In genomic region chr9:92133949-92134604, GRCh38 we compare ENCODE assay signal across 8 cellular contexts. TPM values are rescaled to one million over a fixed set of nuclear protein-coding genes. Genes with fewer than 3 reads are reported as not detected.
DNase-seq lines count a peak whose midpoint lies in the region; ATAC-seq and TF ChIP-seq lines count a peak whose summit lies in the region.

No MANE protein-coding gene starts in this region.

- H3K36me3 Mint-ChIP-seq in naive thymus-derived CD4-positive, alpha-beta T cell: no peaks in the 10 kb centered on the region
- no peaks in the 10 kb centered on the region for H3K36me3 Mint-ChIP-seq in stimulated activated memory B cell treated with anti-CD40 and anti-IgM and Interleukin-4, amounts not matched to agents 10 μg/mL and 1 μg/mL and 100 μg/mL, for 72 hours

- peak; percentile 65 for ATAC-seq in GM19351 (IDR thresholded peaks at IDR 0.05; ENCODE audit: unreplicated experiment)
- peak; percentile 85 for ATAC-seq in naive thymus-derived CD4-positive, alpha-beta T cell
- ATAC-seq in stimulated activated memory B cell treated with anti-CD40 and anti-IgM and Interleukin-4, amounts not matched to agents 10 μg/mL and 1 μg/mL and 100 μg/mL, for 72 hours: peak; percentile 72

- H2AFZ ChIP-seq in PC-9: 0 out of 2 replicates have a peak overlapping the region, but pooled peaks have one; percentile 57

- POLR2A ChIA-PET in PC-9 (lab: Charles Lee; ENCODE audit: unreplicated experiment): no interaction called here
- POLR2A ChIA-PET in naive thymus-derived CD4-positive, alpha-beta T cell (lab: Charles Lee): interaction anchor here (0.6 kb wide), 1 partner anchor 640 kb away, joined by 3 read pairs; no protein-coding TSS in a partner anchor

- H3K27me3 Mint-ChIP-seq in naive thymus-derived CD4-positive, alpha-beta T cell: peaks cover 23 to 36% (median 27%) of the 10 kb centered on the region in 5 donors
- H3K27me3 Mint-ChIP-seq in stimulated activated memory B cell treated with anti-CD40 and anti-IgM and Interleukin-4, amounts not matched to agents 10 μg/mL and 1 μg/mL and 100 μg/mL, for 72 hours: peaks cover 75% of the 10 kb centered on the region

- no peak overlapping the region for H3K4me3 ChIP-seq in PC-9
- H3K4me3 ChIP-seq in esophagus squamous epithelium: peak overlapping the region in 3 of 4 donors; percentile 10 to 42 (median 20)
- H3K4me3 ChIP-seq in naive thymus-derived CD4-positive, alpha-beta T cell (ENCODE audit: low read length): no peak overlapping the region

- H3K36me3 ChIP-seq in PC-9 (ENCODE audit: low read depth) (no peaks in the 10 kb centered on the region), esophagus squamous epithelium (no peaks in the 10 kb centered on the region)
- no peaks in the 10 kb centered on the region for H3K36me3 ChIP-seq in naive thymus-derived CD4-positive, alpha-beta T cell (ENCODE audit: control insufficient read depth in 2 of 3, insufficient read depth in 3 of 3, low read length in 3 of 3)

- H3F3A ChIP-seq in PC-9 (ENCODE audit: insufficient read depth, low read depth): no peaks in the 10 kb centered on the region

- peaks cover 0 to 15% (median 7%) of the 10 kb centered on the region in 7 donors for H3K4me1 Mint-ChIP-seq in naive thymus-derived CD4-positive, alpha-beta T cell
- H3K4me1 Mint-ChIP-seq in stimulated activated memory B cell treated with anti-CD40 and anti-IgM and Interleukin-4, amounts not matched to agents 10 μg/mL and 1 μg/mL and 100 μg/mL, for 72 hours: peaks cover 7% of the 10 kb centered on the region

- peaks cover 0 to 15% (median 5%) of the 10 kb centered on the region in 11 donors for H3K9me3 Mint-ChIP-seq in naive thymus-derived CD4-positive, alpha-beta T cell
- H3K9me3 Mint-ChIP-seq in stimulated activated memory B cell treated with anti-CD40 and anti-IgM and Interleukin-4, amounts not matched to agents 10 μg/mL and 1 μg/mL and 100 μg/mL, for 72 hours: peaks cover 4% of the 10 kb centered on the region

- H3K4me1 ChIP-seq in PC-9 (replicated peaks; ENCODE audit: insufficient read depth) (no peaks in the 10 kb centered on the region), esophagus squamous epithelium (peaks cover 0 to 18% (median 7%) of the 10 kb centered on the region in 3 donors)
- H3K4me1 ChIP-seq in naive thymus-derived CD4-positive, alpha-beta T cell (ENCODE audit: control insufficient read depth in 2 of 2, insufficient read depth in 2 of 2, low read length in 2 of 2): peaks cover 4 to 6% of the 10 kb centered on the region in 2 donors

- H3K27me3 ChIP-seq in PC-9 (ENCODE audit: insufficient read depth, low read depth): 0 out of 2 replicates have a peak, but pooled peaks cover 10% of the 10 kb centered on the region
- peaks cover 0 to 25% (median 0%) of the 10 kb centered on the region in 4 donors for H3K27me3 ChIP-seq in esophagus squamous epithelium
- no peaks in the 10 kb centered on the region for H3K27me3 ChIP-seq in naive thymus-derived CD4-positive, alpha-beta T cell (ENCODE audit: control insufficient read depth in 2 of 2, insufficient read depth in 2 of 2, low read length in 2 of 2)

- DNase-seq in Ammon's horn (ENCODE audit: low spot score) (peak; percentile 86), HuH-7 (ENCODE audit: low spot score) (peak; percentile 80), PC-9 (peak; percentile 66 to 82), activated T-cell treated with anti-CD3 and anti-CD28 coated beads for 24 hours (ENCODE audit: low read depth) (peak; percentile 67), esophagus squamous epithelium (lab: John Stamatoyannopoulos, UW) (no peak)
- DNase-seq in naive thymus-derived CD4-positive, alpha-beta T cell: peak; percentile 42 to 79 (median 57)

- H3K9me2 ChIP-seq in PC-9 (ENCODE audit: insufficient read depth): no peaks in the 10 kb centered on the region

- intact Hi-C loops in PC-9 (cut with micrococcal nuclease; ENCODE audit: unreplicated experiment): loop anchor here (1.0 kb wide), 1 partner anchor 656 kb away; no protein-coding TSS in a partner anchor
- intact Hi-C loops in esophagus squamous epithelium (cut with DNase I): no loop called here
- intact Hi-C loops in naive thymus-derived CD4-positive, alpha-beta T cell (cut with micrococcal nuclease): loop anchor here in 1 of 2 donors (1.0 kb wide), 2 partner anchors 19 to 500 kb away; partner anchors contain the start of gene SPTLC1

- H3K9me3 ChIP-seq in PC-9 (ENCODE audit: insufficient read depth, low read depth) (no peaks in the 10 kb centered on the region; the same call in 1 of the 2 replicates), esophagus squamous epithelium (no peaks in the 10 kb centered on the region)
- no peaks in the 10 kb centered on the region for H3K9me3 ChIP-seq in naive thymus-derived CD4-positive, alpha-beta T cell (ENCODE audit: control insufficient read depth in 2 of 3, low read length in 3 of 3)

- peak; percentile 95 for TF ChIP-seq CTCF in PC-9 (conservative IDR thresholded peaks at IDR 0.05)
- TF ChIP-seq CTCF in esophagus squamous epithelium (IDR thresholded peaks at IDR 0.05): peak; percentile 73 to 96 (median 80)

- H3K79me2 ChIP-seq in PC-9 (ENCODE audit: low read depth): no peaks in the 10 kb centered on the region

- BruUV-seq in PC-9 (replicated peaks; lab: Mats Ljungman, UMichigan): no TSS peak

- WGBS in esophagus squamous epithelium, 2 donors: 0 to 17% methylated on average over 2 to 3 of the region's 19 CpGs

- no peak overlapping the region for H3K27ac ChIP-seq in PC-9
- H3K27ac ChIP-seq in esophagus squamous epithelium: peak overlapping the region in 2 of 4 donors; percentile 33 to 57
- H3K27ac ChIP-seq in naive thymus-derived CD4-positive, alpha-beta T cell (ENCODE audit: low read depth, low read length): no peak overlapping the region

- no peak for TF ChIP-seq POLR2A in esophagus squamous epithelium (IDR thresholded peaks at IDR 0.05)

- H3K4me2 ChIP-seq in PC-9: peak overlapping the region; percentile 46

- CTCF ChIA-PET in PC-9 (lab: Charles Lee): no interaction called here
- CTCF ChIA-PET in naive thymus-derived CD4-positive, alpha-beta T cell (lab: Charles Lee): interaction anchor here (1.1 to 1.6 kb wide), 2 partner anchors 489 to 657 kb away, joined by 3 to 5 read pairs; no protein-coding TSS in a partner anchor

- peak overlapping the region in 8 of 10 donors; percentile 2 to 66 (median 45) for H3K4me3 Mint-ChIP-seq in naive thymus-derived CD4-positive, alpha-beta T cell
- peak overlapping the region; percentile 60 for H3K4me3 Mint-ChIP-seq in stimulated activated memory B cell treated with anti-CD40 and anti-IgM and Interleukin-4, amounts not matched to agents 10 μg/mL and 1 μg/mL and 100 μg/mL, for 72 hours

- no peaks in the 10 kb centered on the region for H4K20me1 ChIP-seq in PC-9 (ENCODE audit: insufficient read depth)

- H3K27ac Mint-ChIP-seq in naive thymus-derived CD4-positive, alpha-beta T cell: no peak overlapping the region
- no peak overlapping the region for H3K27ac Mint-ChIP-seq in stimulated activated memory B cell treated with anti-CD40 and anti-IgM and Interleukin-4, amounts not matched to agents 10 μg/mL and 1 μg/mL and 100 μg/mL, for 72 hours

RNA-seq across cellular contexts. Expression of gene SPTLC1, which starts 18.9 kb away (rescaled TPM):
- total RNA-seq in PC-9 (2021): 80.9 and 103 TPM in 2 replicates
- 100 to 1,000 TPM in 1 of 4 donors, 10 to 100 TPM in 3; 91.4 to 107 (median 96.5) TPM for total RNA-seq in esophagus squamous epithelium
- 10 to 100 TPM; 45.6 to 64.0 (median 51.0) TPM for total RNA-seq in naive thymus-derived CD4-positive, alpha-beta T cell
- 10 to 100 TPM; 46.8 to 50.6 TPM for polyA plus RNA-seq in naive thymus-derived CD4-positive, alpha-beta T cell

Comparison
In these comparisons a context has a peak if more than half of its experiments do, and no peak if none do; other contexts are left out.
1. H3K4me3 ChIP-seq: peak in esophagus squamous epithelium (3 of 4); none in PC-9 (single experiment) and naive thymus-derived CD4-positive, alpha-beta T cell (single experiment).
2. Peak in every context shown above with its lines, with median percentiles within 50 percentile points of each other: ATAC-seq.